ENCODE assay signal across 19 cellular contexts in the genomic region with DNA sequence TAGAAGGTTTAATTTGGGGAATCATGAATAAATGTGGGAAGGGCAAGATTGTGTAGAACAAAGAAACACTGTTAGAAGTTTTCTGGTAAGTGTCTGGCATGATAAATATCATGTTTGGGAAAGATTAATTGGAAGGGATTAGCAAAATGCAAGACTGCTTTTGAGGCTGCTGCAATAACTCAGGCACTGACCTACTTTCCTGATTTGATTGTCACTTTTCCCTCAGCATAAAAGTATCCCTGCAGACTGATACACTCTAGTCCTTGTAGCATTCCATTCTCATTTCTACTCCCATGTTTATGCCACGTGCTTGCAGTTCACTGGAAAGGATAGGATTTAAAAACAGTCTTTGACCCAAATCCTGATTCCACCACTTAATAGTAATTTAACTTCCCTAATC.
"Had no signal": no experiment of that assay in that cellular context is flagged by ENCODE, and none has a peak within 500 bp of the region (broad histone marks: within the 10 kb centered on the region; RNA-seq: fewer than 3 reads in every experiment).

No MANE protein-coding gene starts in this region.

- H3K27me3 ChIP-seq: adrenal gland had no signal

- FAIRE-seq: TTC549 had no signal

- H3K27me3 Mint-ChIP-seq: brain; dendritic cell treated with granulocyte-macrophage colony-stimulating factor and Interleukin-4, amounts not matched to agents 40 ng/mL and 50 ng/mL, for 4 days; effector memory CD8-positive, alpha-beta T cell; T-helper 17 cell had no signal

- DNase-seq: activated CD4-positive, alpha-beta T cell treated with anti-CD3 and anti-CD28 coated beads, Interleukin-2, amount 50 U/mL, for 1 hour; activated naive CD4-positive, alpha-beta T cell treated with anti-CD3 and anti-CD28 coated beads, Interleukin-2, amount 50 U/mL, for 16 hours; adrenal gland; cerebellar nuclear complex; effector memory CD8-positive, alpha-beta T cell; left colon; mammary epithelial cell; mucosa of descending colon; occipital lobe; stimulated activated CD4-positive, alpha-beta T cell treated with anti-CD3 and anti-CD28 coated beads, Interleukin-4, amount 100 ng/mL, for 4 hours; stimulated activated naive CD8-positive, alpha-beta T cell treated with anti-CD3 and anti-CD28 coated beads, Interleukin-15, amount 100 ng/mL, for 72 hours; T-helper 17 cell had no signal

- H3K36me3 Mint-ChIP-seq: brain had no signal

- H3K9me3 Mint-ChIP-seq: brain; dendritic cell treated with granulocyte-macrophage colony-stimulating factor and Interleukin-4, amounts not matched to agents 40 ng/mL and 50 ng/mL, for 4 days; nephron; stimulated activated naive CD8-positive, alpha-beta T cell treated with anti-CD3 and anti-CD28 coated beads, Interleukin-15, amount 100 ng/mL, for 72 hours had no signal

- H3K4me1 ChIP-seq: adrenal gland, prostate gland had no signal

- H3K9me3 ChIP-seq: mucosa of descending colon, prostate gland, thoracic aorta had no signal

- H3K4me3 Mint-ChIP-seq: brain; dendritic cell treated with granulocyte-macrophage colony-stimulating factor and Interleukin-4, amounts not matched to agents 40 ng/mL and 50 ng/mL, for 4 days; effector memory CD8-positive, alpha-beta T cell; nephron; stimulated activated naive CD8-positive, alpha-beta T cell treated with anti-CD3 and anti-CD28 coated beads, Interleukin-15, amount 100 ng/mL, for 72 hours; T-helper 17 cell had no signal

- ATAC-seq: effector memory CD8-positive, alpha-beta T cell; left colon; mucosa of descending colon; stimulated activated naive CD8-positive, alpha-beta T cell treated with anti-CD3 and anti-CD28 coated beads, Interleukin-15, amount 100 ng/mL, for 72 hours; T-helper 17 cell had no signal

- H3K36me3 ChIP-seq: adrenal gland, prostate gland, thoracic aorta had no signal

- H3K27ac Mint-ChIP-seq: dendritic cell treated with granulocyte-macrophage colony-stimulating factor and Interleukin-4, amounts not matched to agents 40 ng/mL and 50 ng/mL, for 4 days; effector memory CD8-positive, alpha-beta T cell; nephron; stimulated activated naive CD8-positive, alpha-beta T cell treated with anti-CD3 and anti-CD28 coated beads, Interleukin-15, amount 100 ng/mL, for 72 hours; T-helper 17 cell had no signal

- H3K27ac ChIP-seq: adrenal gland, epithelial cell of prostate, prostate gland, thoracic aorta had no signal

- H3K4me1 Mint-ChIP-seq: nephron; stimulated activated naive CD8-positive, alpha-beta T cell treated with anti-CD3 and anti-CD28 coated beads, Interleukin-15, amount 100 ng/mL, for 72 hours; T-helper 17 cell had no signal

- H3K4me3 ChIP-seq: adrenal gland, mucosa of descending colon, prostate gland, thoracic aorta had no signal
